ENCODE assay signal across 30 cellular contexts in genomic region chr3:66544619-66545429, GRCh38.
"Had no signal": no experiment of that assay in that cellular context is flagged by ENCODE, and none has a peak within 500 bp of the region (broad histone marks: within the 10 kb centered on the region; RNA-seq: fewer than 3 reads in every experiment).

No MANE protein-coding gene starts in this region.

- H3K4me3 ChIP-seq: adrenal gland, ascending aorta, breast epithelium, cardiac muscle cell, coronary artery, dorsolateral prefrontal cortex, esophagus muscularis mucosa, gastroesophageal sphincter, heart right ventricle had no signal

- H3K36me3 ChIP-seq: adrenal gland, ascending aorta, breast epithelium, cardiac muscle cell, esophagus muscularis mucosa, gastroesophageal sphincter, heart right ventricle, WERI-Rb-1 had no signal

- H3K4me1 ChIP-seq: adrenal gland, ascending aorta, breast epithelium, esophagus muscularis mucosa, gastroesophageal sphincter, heart right ventricle had no signal

- DNase-seq: activated B cell treated with CpG ODN at 0.5 μM for 24 hours; activated CD4-positive, alpha-beta memory T cell treated with anti-CD3 and anti-CD28 coated beads, Interleukin-2, amount 10 ng/mL, durations not matched to agents 7 days and 5 days; activated CD4-positive, alpha-beta T cell treated with anti-CD3 and anti-CD28 coated beads for 1 hour; activated CD4-positive, alpha-beta T cell treated with anti-CD3 and anti-CD28 coated beads for 4 hours; activated CD4-positive, alpha-beta T cell treated with anti-CD3 and anti-CD28 coated beads, Interleukin-2, amount 10 ng/mL, durations not matched to agents 7 days and 5 days; activated CD4-positive, alpha-beta T cell treated with anti-CD3 and anti-CD28 coated beads, Interleukin-2, amount 50 U/mL, for 4 hours; activated CD8-positive, alpha-beta memory T cell treated with anti-CD3 and anti-CD28 coated beads, Interleukin-2, amount 50 U/mL, for 48 hours; activated naive CD4-positive, alpha-beta T cell treated with anti-CD3 and anti-CD28 coated beads for 36 hours; activated naive CD8-positive, alpha-beta T cell treated with anti-CD3 and anti-CD28 coated beads for 36 hours; activated naive CD8-positive, alpha-beta T cell treated with anti-CD3 and anti-CD28 coated beads, Interleukin-2, amount 50 U/mL, for 24 hours; activated T-cell treated with anti-CD3 and anti-CD28 coated beads for 4 hours; activated T-cell treated with anti-CD3 and anti-CD28 coated beads, Interleukin-2, amount 50 U/mL, for 24 hours; activated T-cell treated with anti-CD3 and anti-CD28 coated beads, Interleukin-2, amount 50 U/mL, for 72 hours; adrenal gland; amygdala; dorsolateral prefrontal cortex; effector memory CD4-positive, alpha-beta T cell; erythroblast; foreskin melanocyte; heart right ventricle; T-helper 1 cell; T-helper 17 cell; T1000; WERI-Rb-1 had no signal

- H3K9me3 ChIP-seq: adrenal gland, ascending aorta, breast epithelium, esophagus muscularis mucosa, gastroesophageal sphincter had no signal

- H3K27me3 ChIP-seq: adrenal gland, ascending aorta, breast epithelium, cardiac muscle cell, dorsolateral prefrontal cortex, esophagus muscularis mucosa, gastroesophageal sphincter, heart right ventricle had no signal

- ATAC-seq: activated naive CD8-positive, alpha-beta T cell treated with anti-CD3 and anti-CD28 coated beads, Interleukin-2, amount 50 U/mL, for 24 hours; activated T-cell treated with anti-CD3 and anti-CD28 coated beads, Interleukin-2, amount 50 U/mL, for 72 hours; gastroesophageal sphincter; T-helper 17 cell had no signal

- H3K27ac ChIP-seq: adrenal gland, ascending aorta, breast epithelium, cardiac muscle cell, coronary artery, dorsolateral prefrontal cortex, esophagus muscularis mucosa, gastroesophageal sphincter, heart right ventricle, WERI-Rb-1 had no signal
